1 cellular context compared by ENCODE assay signal in genomic region chr6:138086573-138087196, GRCh38.
A peak's percentile ranks its signal among the peaks of the same experiment; 100 is the strongest.
TF ChIP-seq lines count a peak whose summit lies in the region.

No MANE protein-coding gene starts in this region.

TF ChIP-seq in H1, 55 proteins besides CTCF, POLR2A, EP300 and RAD21 (continued from another document):
- TF ChIP-seq BCL11A (IDR thresholded peaks at IDR 0.05; ENCODE audit: low read depth in 2 of 2, low read length in 2 of 2): no peak
- no peak for TF ChIP-seq SAP30 (IDR thresholded peaks at IDR 0.05; ENCODE audit: insufficient read depth, insufficient replicate concordance, low read length)
- TF ChIP-seq BRCA1 (IDR thresholded peaks at IDR 0.05; ENCODE audit: low read depth, low read length): no peak
- no peak for TF ChIP-seq MAX (IDR thresholded peaks at IDR 0.05)
- no peak for TF ChIP-seq SP2 (IDR thresholded peaks at IDR 0.05; ENCODE audit: low read length)
- no peak for TF ChIP-seq TAF1 (IDR thresholded peaks at IDR 0.05; ENCODE audit: low read depth, low read length)
- no peak for TF ChIP-seq CBX5 (IDR thresholded peaks at IDR 0.05; ENCODE audit: low read depth, low read length)
- TF ChIP-seq SIN3A (conservative IDR thresholded peaks at IDR 0.05 in 1 of 2, IDR thresholded peaks at IDR 0.05 in 1 of 2; ENCODE audit: low read depth in 1 of 2, low read length in 2 of 2): no peak
- TF ChIP-seq KDM5A (IDR thresholded peaks at IDR 0.05; ENCODE audit: low read length): no peak
- no peak for TF ChIP-seq MAFK (IDR thresholded peaks at IDR 0.05; ENCODE audit: low read depth, low read length)
- no peak for TF ChIP-seq BACH1 (IDR thresholded peaks at IDR 0.05; ENCODE audit: low read length)
- TF ChIP-seq SRF (IDR thresholded peaks at IDR 0.05; ENCODE audit: low read depth, low read length): no peak
- TF ChIP-seq CHD7 (IDR thresholded peaks at IDR 0.05; ENCODE audit: insufficient replicate concordance, low read length): peak; percentile 74
- no peak for TF ChIP-seq SIRT6 (IDR thresholded peaks at IDR 0.05; ENCODE audit: low read length)
- no peak for TF ChIP-seq CEBPB (IDR thresholded peaks at IDR 0.05; ENCODE audit: low read depth, low read length)
- TF ChIP-seq CHD1 (IDR thresholded peaks at IDR 0.05; ENCODE audit: low read depth, low read length): no peak
- no peak for TF ChIP-seq RXRA (IDR thresholded peaks at IDR 0.05; ENCODE audit: insufficient read depth, low read depth, low read length)
- TF ChIP-seq SUZ12 (IDR thresholded peaks at IDR 0.05; ENCODE audit: low read length): no peak
- TF ChIP-seq GABPA (IDR thresholded peaks at IDR 0.05; ENCODE audit: borderline replicate concordance, insufficient read depth, low read length): no peak
- TF ChIP-seq USF2 (IDR thresholded peaks at IDR 0.05; ENCODE audit: low read length): no peak
- no peak for TF ChIP-seq ASH2L (IDR thresholded peaks at IDR 0.05; ENCODE audit: low read length)
- no peak for TF ChIP-seq YY1 (IDR thresholded peaks at IDR 0.05; ENCODE audit: low read depth, low read length)
- no peak for TF ChIP-seq TBP (IDR thresholded peaks at IDR 0.05; ENCODE audit: low read depth, low read length)
- TF ChIP-seq SP4 (IDR thresholded peaks at IDR 0.05; ENCODE audit: low read length): no peak
- TF ChIP-seq KDM4A (IDR thresholded peaks at IDR 0.05; ENCODE audit: low read depth, low read length, severe bottlenecking): no peak
- TF ChIP-seq FOSL1 (IDR thresholded peaks at IDR 0.05; ENCODE audit: insufficient read depth, low read depth, low read length): 0 out of 2 replicates have a peak, but pooled peaks have one; percentile 35
- TF ChIP-seq NRF1 (IDR thresholded peaks at IDR 0.05; ENCODE audit: low read depth, low read length): no peak
- TF ChIP-seq POLR2AphosphoS5 (IDR thresholded peaks at IDR 0.05; ENCODE audit: low read depth, low read length): no peak
- peak; percentile 83 for TF ChIP-seq JUN (IDR thresholded peaks at IDR 0.05; ENCODE audit: low read depth, low read length)
- no peak for TF ChIP-seq ZNF274 (IDR thresholded peaks at IDR 0.05; ENCODE audit: borderline replicate concordance, extremely low read depth, low read length)
- no peak for TF ChIP-seq KDM1A (IDR thresholded peaks at IDR 0.05; ENCODE audit: borderline replicate concordance, low read length)
- no peak for TF ChIP-seq RNF2 (IDR thresholded peaks at IDR 0.05; ENCODE audit: borderline replicate concordance, low read depth, low read length, missing control alignments, poor library complexity, severe bottlenecking)
- no peak for TF ChIP-seq CBX8 (IDR thresholded peaks at IDR 0.05; ENCODE audit: borderline replicate concordance, low read depth, low read length)
- no peak for TF ChIP-seq POU5F1 (IDR thresholded peaks at IDR 0.05; ENCODE audit: low read depth, low read length)
- no peak for TF ChIP-seq RFX5 (IDR thresholded peaks at IDR 0.05; ENCODE audit: borderline replicate concordance, low read depth, low read length)
- TF ChIP-seq EGR1 (IDR thresholded peaks at IDR 0.05; ENCODE audit: borderline replicate concordance, low read depth, low read length): no peak
- peak; percentile 99 for TF ChIP-seq JUND (IDR thresholded peaks at IDR 0.05; ENCODE audit: low read length)
- TF ChIP-seq CREB1 (IDR thresholded peaks at IDR 0.05): no peak
- 0 out of 2 replicates have a peak, but pooled peaks have one; percentile 12 for TF ChIP-seq TEAD4 (IDR thresholded peaks at IDR 0.05; ENCODE audit: low read depth, low read length)
- 0 out of 2 replicates have a peak, but pooled peaks have one; percentile 33 for TF ChIP-seq TCF12 (IDR thresholded peaks at IDR 0.05; ENCODE audit: low read depth, low read length)
- TF ChIP-seq HDAC2 (IDR thresholded peaks at IDR 0.05; ENCODE audit: borderline replicate concordance in 1 of 2, low read depth in 2 of 2, low read length in 2 of 2): no peak
- peak; percentile 66; the same call in 1 of the 2 replicates for TF ChIP-seq SP1 (IDR thresholded peaks at IDR 0.05; ENCODE audit: low read depth, low read length)
- TF ChIP-seq E2F6 (IDR thresholded peaks at IDR 0.05): no peak
- no peak for TF ChIP-seq CHD2 (IDR thresholded peaks at IDR 0.05; ENCODE audit: low read length)
- TF ChIP-seq NANOG (IDR thresholded peaks at IDR 0.05; ENCODE audit: insufficient read depth, low read depth, low read length, poor library complexity, severe bottlenecking): no peak
- no peak for TF ChIP-seq SIX5 (IDR thresholded peaks at IDR 0.05; ENCODE audit: low read depth, low read length)
- no peak for TF ChIP-seq EZH2 (IDR thresholded peaks at IDR 0.05; ENCODE audit: low read depth, low read length, severe bottlenecking)
- TF ChIP-seq GTF2F1 (IDR thresholded peaks at IDR 0.05; ENCODE audit: borderline replicate concordance, low read depth, low read length): no peak
- no peak for TF ChIP-seq ATF2 (IDR thresholded peaks at IDR 0.05; ENCODE audit: low read length)
